Comparison of ENCODE assay signal across 11 cellular contexts in the genomic region with DNA sequence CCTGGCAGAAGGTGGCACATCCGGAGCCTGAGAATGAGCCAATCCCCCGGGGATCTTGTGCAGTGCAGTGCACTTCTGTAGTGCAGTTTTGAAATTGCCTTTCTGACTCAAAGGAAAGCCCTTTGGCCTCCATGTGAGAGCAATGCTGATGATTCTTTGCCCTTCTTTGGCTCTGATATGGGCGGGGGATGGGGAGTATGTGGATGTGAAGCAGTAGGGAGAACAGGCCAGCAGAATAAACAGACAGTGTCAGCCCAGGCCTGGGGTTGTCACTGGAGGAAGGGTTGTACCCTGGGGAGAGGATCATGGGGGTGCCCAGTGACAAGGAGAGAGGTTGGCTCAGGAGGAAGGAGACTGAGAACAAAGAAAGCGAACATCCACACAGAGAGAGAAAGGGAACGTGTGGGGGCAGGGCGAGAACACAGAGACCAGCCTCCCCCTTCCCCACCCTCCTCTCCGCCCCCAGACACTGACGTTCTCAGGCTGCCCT.
DNase-seq lines count a peak whose midpoint lies in the region; FAIRE-seq and TF ChIP-seq lines count a peak whose summit lies in the region.
"Had no signal": no experiment of that assay in that cellular context is flagged by ENCODE, and none has a peak within 500 bp of the region (broad histone marks: within the 10 kb centered on the region; RNA-seq: fewer than 3 reads in every experiment).

No MANE protein-coding gene starts in this region.

- no peak overlapping the region for H2BK15ac ChIP-seq in H9 (ENCODE audit: low read depth, low read length)

- H2BK12ac ChIP-seq in H9 (ENCODE audit: insufficient read length, low read depth, low read length), result no peak overlapping the region

- TF ChIP-seq CTCF in H9 (conservative IDR thresholded peaks at IDR 0.05) (no peak), bronchial epithelial cell (IDR thresholded peaks at IDR 0.05; ENCODE audit: insufficient read depth, low read length, severe bottlenecking) (no peak), mesothelial cell of epicardium (IDR thresholded peaks at IDR 0.05; ENCODE audit: unreplicated experiment) (no peak)

- FAIRE-seq in bronchial epithelial cell (lab: Jason Lieb, UNC), result no peak

- no peaks in the 10 kb centered on the region for H3K36me3 Mint-ChIP-seq in H9 (ENCODE audit: insufficient read depth in 1 of 3, low read depth in 3 of 3)
- no peaks in the 10 kb centered on the region for H3K36me3 Mint-ChIP-seq in mesothelial cell of epicardium

- H3K27ac Mint-ChIP-seq in H9 (peak overlapping the region in 2 of 3 experiments; percentile 76 to 86; a peak in 3 of 7 replicates), mesothelial cell of epicardium (peak overlapping the region; percentile 91)
- H3K27ac Mint-ChIP-seq: progenitor cell of endocrine pancreas had no signal

- no peak overlapping the region for H4K5ac ChIP-seq in H9 (ENCODE audit: insufficient read length, low read depth, low read length)

- no peak overlapping the region for H4K8ac ChIP-seq in H9 (replicated peaks; ENCODE audit: insufficient read length, low read depth, low read length)

- no peaks in the 10 kb centered on the region for H3K79me2 ChIP-seq in H9 (ENCODE audit: insufficient read depth, low read length)

- no peaks in the 10 kb centered on the region for H3K23me2 ChIP-seq in H9 (ENCODE audit: insufficient read length, low read depth, low read length, poor library complexity, severe bottlenecking)

- no peak overlapping the region for H3K4ac ChIP-seq in H9 (ENCODE audit: low read depth, low read length)

- no peak overlapping the region for H2AK5ac ChIP-seq in H9 (ENCODE audit: insufficient read length, low read length)

- no peak overlapping the region for H2BK5ac ChIP-seq in H9 (ENCODE audit: insufficient read length, low read length)

- H3K27me3 ChIP-seq in H9 (ENCODE audit: insufficient read depth, low read length), result no peaks in the 10 kb centered on the region
- H3K27me3 ChIP-seq in bronchial epithelial cell (ENCODE audit: control insufficient read depth, insufficient read depth, low read length), result no peaks in the 10 kb centered on the region
- H3K27me3 ChIP-seq: stomach had no signal

- no peaks in the 10 kb centered on the region for H3K79me1 ChIP-seq in H9 (ENCODE audit: insufficient read depth, low read depth, low read length, poor library complexity, severe bottlenecking)

- no peaks in the 10 kb centered on the region for H3K36me3 ChIP-seq in bronchial epithelial cell (ENCODE audit: control insufficient read depth, insufficient read depth, low read length)
- H3K36me3 ChIP-seq: stomach had no signal

- H3K4me2 ChIP-seq in H9 (ENCODE audit: insufficient read depth, insufficient read length, low read length), result no peak overlapping the region

- H3K9ac ChIP-seq in H9 (ENCODE audit: extremely low read depth, insufficient read length, low read length), result no peak overlapping the region

- no peak overlapping the region for H3T11ph ChIP-seq in H9 (ENCODE audit: low read length)

- H3K4me3 ChIP-seq in bronchial epithelial cell (ENCODE audit: low read depth, low read length), result no peak overlapping the region
- H3K4me3 ChIP-seq: stomach had no signal

- no peaks in the 10 kb centered on the region for H3K9me3 ChIP-seq in H9 (ENCODE audit: control insufficient read depth, low read depth, low read length)
- H3K9me3 ChIP-seq: stomach had no signal

- no peak overlapping the region for H2BK120ac ChIP-seq in H9 (ENCODE audit: low read depth, low read length, poor library complexity, severe bottlenecking)

- H3K4me3 Mint-ChIP-seq in H9 (no peak overlapping the region), mesothelial cell of epicardium (no peak overlapping the region)

- peak; percentile 82 for DNase-seq in EH (ENCODE audit: low read depth)
- DNase-seq in H9, result no peak
- peak; percentile 35 for DNase-seq in bronchial epithelial cell (ENCODE audit: low read depth)
- no peak for DNase-seq in mesothelial cell of epicardium (ENCODE audit: low spot score in 2 of 2, unreplicated experiment in 2 of 2)
- no peak for DNase-seq in stimulated activated CD4-positive, alpha-beta T cell treated with anti-CD3 and anti-CD28 coated beads, Interleukin-4, amount 100 ng/mL, for 1 hour
- DNase-seq in NCI-H146 (lab: John Stamatoyannopoulos, UW), result no peak
- DNase-seq in pons (ENCODE audit: low spot score), result no peak
- no peak for DNase-seq in activated gamma-delta T cell treated with Interleukin-2 at 50 U/mL for 16 hours
- DNase-seq: DMS153, stomach had no signal

- H3K14ac ChIP-seq in H9 (ENCODE audit: insufficient read depth, low read length), result no peak overlapping the region

- WGBS in H9 (ENCODE audit: extremely low coverage, insufficient read length, low lambda C conversion rate), result no CpG with 5 or more reads among the region's 8 CpGs

- H3K4me1 ChIP-seq in H9 (ENCODE audit: insufficient read depth, low read length), result no peaks in the 10 kb centered on the region; the same call in 1 of the 2 replicates
- H3K4me1 ChIP-seq: stomach had no signal

- H4K20me1 ChIP-seq in H9 (ENCODE audit: control insufficient read depth, insufficient read depth, insufficient read length), result no peaks in the 10 kb centered on the region

- H3K9me3 Mint-ChIP-seq in H9, result no peaks in the 10 kb centered on the region; a peak in 1 of 5 replicates
- H3K9me3 Mint-ChIP-seq in mesothelial cell of epicardium, result no peaks in the 10 kb centered on the region

- H3K56ac ChIP-seq in H9 (ENCODE audit: insufficient read length, low read depth, low read length), result no peak overlapping the region

- peaks cover 20% of the 10 kb centered on the region in 2 experiments for H3K4me1 Mint-ChIP-seq in H9
- H3K4me1 Mint-ChIP-seq in mesothelial cell of epicardium, result peaks cover 50% of the 10 kb centered on the region

- H3K27ac ChIP-seq in H9 (ENCODE audit: insufficient read length, low read depth, low read length), result no peak overlapping the region
- H3K27ac ChIP-seq: stomach had no signal

- H2AFZ ChIP-seq in H9 (ENCODE audit: low read length), result no peak overlapping the region

- H4K91ac ChIP-seq in H9 (ENCODE audit: insufficient read length, low read depth, low read length), result no peak overlapping the region

- H3K18ac ChIP-seq in H9 (ENCODE audit: insufficient read length, low read depth, low read length), result peak overlapping the region; percentile 47

- H3K23ac ChIP-seq in H9 (ENCODE audit: insufficient read length, low read depth, low read length), result no peak overlapping the region

- H3K27me3 Mint-ChIP-seq in H9 (ENCODE audit: low read depth) (peaks cover 6% of the 10 kb centered on the region), mesothelial cell of epicardium (ENCODE audit: low read depth) (peaks cover 3% of the 10 kb centered on the region)

- H2BK20ac ChIP-seq in H9 (ENCODE audit: low read depth, low read length, poor library complexity, severe bottlenecking), result no peak overlapping the region

Comparison
In these comparisons a context has a peak if more than half of its experiments do, and no peak if none do; other contexts are left out.
1. DNase-seq: peak in EH (single experiment) and bronchial epithelial cell (single experiment); none in H9 (single experiment), mesothelial cell of epicardium (0 of 2), stimulated activated CD4-positive, alpha-beta T cell treated with anti-CD3 and anti-CD28 coated beads, Interleukin-4, amount 100 ng/mL, for 1 hour (single experiment), NCI-H146 (single experiment), pons (single experiment) and activated gamma-delta T cell treated with Interleukin-2 at 50 U/mL for 16 hours (single experiment).